Comparison of ENCODE assay signal across 8 cellular contexts in the genomic region with DNA sequence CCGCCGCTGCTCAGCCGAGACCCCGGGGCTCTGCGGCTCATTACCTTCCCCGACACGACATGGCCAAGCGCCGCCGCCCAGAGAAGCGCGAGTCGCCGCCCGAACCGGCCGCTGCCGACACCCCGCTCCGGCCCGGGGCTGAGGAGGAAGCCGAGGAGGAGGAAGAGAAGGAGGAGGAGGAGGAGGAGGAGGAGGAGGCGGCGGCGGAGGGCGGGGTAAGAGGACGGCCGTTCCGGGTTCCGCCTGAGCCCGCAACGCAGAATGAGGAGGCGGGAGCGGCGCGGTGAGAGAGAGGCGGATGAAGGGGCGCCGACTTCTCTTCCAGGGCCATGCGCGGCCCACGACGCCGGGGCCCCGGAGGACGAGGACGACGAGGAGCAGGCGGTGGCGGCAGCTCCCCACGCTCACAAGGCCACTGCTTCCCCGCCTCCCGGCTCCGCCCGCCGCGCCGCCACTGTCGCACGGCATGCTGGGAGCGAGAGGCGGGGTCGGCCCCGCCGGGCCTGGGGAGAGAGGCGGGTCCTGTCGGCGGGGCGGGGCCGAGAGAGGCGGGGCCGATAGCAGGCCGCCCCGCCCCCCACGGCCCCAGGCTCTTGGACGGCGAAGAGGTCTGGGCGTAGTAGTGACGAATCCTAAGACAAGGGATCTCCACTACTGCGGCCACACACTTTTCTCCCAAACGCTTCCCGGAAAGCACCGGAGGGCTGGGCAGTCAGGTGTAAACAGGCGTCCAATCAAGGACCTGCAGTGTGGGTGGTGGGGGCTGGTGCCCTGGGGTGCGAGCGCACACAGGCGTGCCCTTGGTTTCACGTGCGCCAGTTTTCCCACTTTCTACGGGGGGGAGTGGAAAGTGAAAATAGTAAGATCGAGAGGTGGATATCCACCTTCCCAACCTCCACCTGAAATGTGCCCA.
A peak's percentile ranks its signal among the peaks of the same experiment; 100 is the strongest.
DNase-seq lines count a peak whose midpoint lies in the region; ATAC-seq and TF ChIP-seq lines count a peak whose summit lies in the region.
"Not testable (repeated sequence)": the region's sequence is repeated elsewhere in the genome, so short reads cannot be mapped to it uniquely, and the experiment has no call there.

No MANE protein-coding gene starts in this region.

- H3K9me3 ChIP-seq in DND-41 (ENCODE audit: insufficient read depth, low read length, severe bottlenecking); RWPE2 (ENCODE audit: severe bottlenecking): not testable (repeated sequence)

- H3K4me3 ChIP-seq in DND-41 (ENCODE audit: low read depth in 1 of 2, low read length in 2 of 2) (peak overlapping the region; percentile 69 to 73), GM23338 (peak overlapping the region; percentile 57), RWPE2 (ENCODE audit: severe bottlenecking) (peak overlapping the region; percentile 43), fibroblast of the aortic adventitia (ENCODE audit: low read depth, low read length) (peak overlapping the region; percentile 71)

- ATAC-seq in DND-41 (ENCODE audit: insufficient read depth, low read depth), result peak; percentile 75
- peak; percentile 91 for ATAC-seq in GM23338
- peak; percentile 93 for ATAC-seq in RWPE2 (ENCODE audit: low read depth)
- ATAC-seq in natural killer cell treated with Interleukin-12 subunit alpha and Interleukin-12 subunit beta and Interleukin-15 and Interleukin-18, amount 100 ng/mL, for 72 hours, result peak; percentile 85 to 91

- H3K36me3 Mint-ChIP-seq in GM23338 (ENCODE audit: low read depth); natural killer cell treated with Interleukin-12 subunit alpha and Interleukin-12 subunit beta and Interleukin-15 and Interleukin-18, amount 100 ng/mL, for 72 hours: not testable (repeated sequence)

- H3K9ac ChIP-seq in DND-41 (ENCODE audit: low read depth, low read length), result peak overlapping the region; percentile 81

- not testable (repeated sequence) for H4K20me1 ChIP-seq in DND-41 (ENCODE audit: insufficient read depth, low read length)
- peaks cover 17% of the 10 kb centered on the region for H4K20me1 ChIP-seq in GM23338 (replicated peaks; ENCODE audit: insufficient read depth)

- H3K79me2 ChIP-seq in DND-41 (ENCODE audit: insufficient read depth, low read length), result peaks cover 80% of the 10 kb centered on the region
- H3K79me2 ChIP-seq in GM23338 (replicated peaks; ENCODE audit: insufficient read depth), result peaks cover 59% of the 10 kb centered on the region

- H3K27ac ChIP-seq in DND-41 (ENCODE audit: low read length) (peak overlapping the region; percentile 88), GM23338 (ENCODE audit: low read depth) (peak overlapping the region; percentile 96), RWPE2 (ENCODE audit: poor library complexity, severe bottlenecking) (peak overlapping the region; percentile 69)

- not testable (repeated sequence) for H3K27me3 Mint-ChIP-seq in GM23338 (ENCODE audit: insufficient read depth, low read depth, poor library complexity); natural killer cell treated with Interleukin-12 subunit alpha and Interleukin-12 subunit beta and Interleukin-15 and Interleukin-18, amount 100 ng/mL, for 72 hours

- peaks cover 39% of the 10 kb centered on the region for H3K4me1 ChIP-seq in DND-41 (ENCODE audit: insufficient read depth, low read length)
- H3K4me1 ChIP-seq in GM23338 (ENCODE audit: insufficient read depth); RWPE2 (ENCODE audit: insufficient read depth, poor library complexity, severe bottlenecking): not testable (repeated sequence)

- H3K27me3 ChIP-seq in DND-41 (ENCODE audit: insufficient read depth, low read length, poor library complexity); GM23338 (ENCODE audit: insufficient read depth); RWPE2 (ENCODE audit: insufficient read depth, poor library complexity, severe bottlenecking): not testable (repeated sequence)

- H3K36me3 ChIP-seq in DND-41 (ENCODE audit: insufficient read depth, low read length); GM23338 (ENCODE audit: insufficient read depth); RWPE2 (ENCODE audit: low read depth): not testable (repeated sequence)

- H3K4me1 Mint-ChIP-seq in GM23338, result not testable (repeated sequence)
- H3K4me1 Mint-ChIP-seq in natural killer cell treated with Interleukin-12 subunit alpha and Interleukin-12 subunit beta and Interleukin-15 and Interleukin-18, amount 100 ng/mL, for 72 hours (ENCODE audit: low read depth in 2 of 2), result peaks cover 17 to 34% of the 10 kb centered on the region in 2 donors

- H2AFZ ChIP-seq in DND-41 (ENCODE audit: low read depth, low read length), result peak overlapping the region; percentile 61
- not testable (repeated sequence) for H2AFZ ChIP-seq in GM23338

- H3F3A ChIP-seq in GM23338 (replicated peaks; ENCODE audit: low read depth), result not testable (repeated sequence)

- H3K27ac Mint-ChIP-seq in GM23338, result peak overlapping the region; percentile 99
- peak overlapping the region; percentile 80 to 83 for H3K27ac Mint-ChIP-seq in natural killer cell treated with Interleukin-12 subunit alpha and Interleukin-12 subunit beta and Interleukin-15 and Interleukin-18, amount 100 ng/mL, for 72 hours

- H3K9me2 ChIP-seq in GM23338 (ENCODE audit: insufficient read depth), result not testable (repeated sequence)

- TF ChIP-seq CTCF in DND-41 (IDR thresholded peaks at IDR 0.05; ENCODE audit: borderline replicate concordance, extremely low read depth, low read length, poor library complexity, severe bottlenecking), result peak; percentile 12
- not testable (repeated sequence) for TF ChIP-seq CTCF in GM23338 (conservative IDR thresholded peaks at IDR 0.05; ENCODE audit: low read depth in 2 of 2); RWPE2 (IDR thresholded peaks at IDR 0.05; ENCODE audit: poor library complexity, severe bottlenecking); fibroblast of the aortic adventitia (IDR thresholded peaks at IDR 0.05; ENCODE audit: insufficient read depth, low read length)

- H3K9me3 Mint-ChIP-seq in GM23338; natural killer cell treated with Interleukin-12 subunit alpha and Interleukin-12 subunit beta and Interleukin-15 and Interleukin-18, amount 100 ng/mL, for 72 hours: not testable (repeated sequence)

- H3K4me2 ChIP-seq in DND-41 (ENCODE audit: insufficient read depth, low read length) (peak overlapping the region; percentile 70), GM23338 (peak overlapping the region; percentile 76)

- H3K4me3 Mint-ChIP-seq in GM23338, result peak overlapping the region; percentile 77
- H3K4me3 Mint-ChIP-seq in natural killer cell treated with Interleukin-12 subunit alpha and Interleukin-12 subunit beta and Interleukin-15 and Interleukin-18, amount 100 ng/mL, for 72 hours, result peak overlapping the region; percentile 82

- DNase-seq in DND-41 (peak; percentile 87), GM23338 (ENCODE audit: low spot score) (peak; percentile 92), LHCN-M2 (ENCODE audit: low read depth) (peak; percentile 83), RWPE2 (ENCODE audit: low spot score) (peak; percentile 91), fibroblast of the aortic adventitia (ENCODE audit: low read depth) (peak; percentile 89)
- peak; percentile 88 for DNase-seq in activated effector memory CD4-positive, alpha-beta T cell treated with Interleukin-2 at 50 U/mL for 16 hours
- DNase-seq in natural killer cell treated with Interleukin-12 subunit alpha and Interleukin-12 subunit beta and Interleukin-15 and Interleukin-18, amount 100 ng/mL, for 72 hours (ENCODE audit: low spot score), result peak; percentile 94
- DNase-seq in stimulated activated naive CD4-positive, alpha-beta T cell (lab: John Stamatoyannopoulos, UW), result peak; percentile 82 to 92 (median 88)

TF ChIP-seq in GM23338, 12 proteins besides CTCF, POLR2A, EP300 and RAD21:
- peak; percentile 62 for TF ChIP-seq CREB1 (CRISPR knock-in tag; IDR thresholded peaks at IDR 0.05; ENCODE audit: low read depth)
- peak; percentile 88 for TF ChIP-seq POLR2AphosphoS5 (IDR thresholded peaks at IDR 0.05; ENCODE audit: low read depth)

Comparison
In these comparisons a context has a peak if more than half of its experiments do, and no peak if none do; other contexts are left out.
1. Peak in every context shown above with its lines: DNase-seq, ATAC-seq, H3K4me3 ChIP-seq and H3K27ac ChIP-seq.